1 cellular context compared by ENCODE assay signal in genomic region chr17:50272711-50273653, GRCh38.
TF ChIP-seq lines count a peak whose summit lies in the region.

No MANE protein-coding gene starts in this region.

TF ChIP-seq in GM12878, 131 proteins besides CTCF, POLR2A, EP300 and RAD21 (continued from another document):
- peak; percentile 86 for TF ChIP-seq ZNF592 (IDR thresholded peaks at IDR 0.05)
- TF ChIP-seq TCF3 (IDR thresholded peaks at IDR 0.05; ENCODE audit: borderline replicate concordance, insufficient read depth, low read depth, low read length), result no peak
- TF ChIP-seq BCLAF1 (IDR thresholded peaks at IDR 0.05), result no peak
- TF ChIP-seq RB1 (IDR thresholded peaks at IDR 0.05; ENCODE audit: borderline replicate concordance), result peak; percentile 63; the same call in 1 of the 2 replicates
- TF ChIP-seq NR2C2 (IDR thresholded peaks at IDR 0.05; ENCODE audit: borderline replicate concordance, control insufficient read depth, insufficient read length, low read depth), result no peak
- no peak for TF ChIP-seq ZNF207 (IDR thresholded peaks at IDR 0.05; ENCODE audit: borderline replicate concordance)
- peak; percentile 69 for TF ChIP-seq SMARCA5 (IDR thresholded peaks at IDR 0.05)
- peak; percentile 63; the same call in 1 of the 2 replicates for TF ChIP-seq ZNF217 (IDR thresholded peaks at IDR 0.05)
- no peak for TF ChIP-seq IRF4 (IDR thresholded peaks at IDR 0.05; ENCODE audit: low read depth, low read length)
- TF ChIP-seq CBX3 (IDR thresholded peaks at IDR 0.05; ENCODE audit: borderline replicate concordance, low read depth), result no peak
- no peak for TF ChIP-seq JUND (IDR thresholded peaks at IDR 0.05; ENCODE audit: low read depth, low read length)
- TF ChIP-seq IKZF1 (conservative IDR thresholded peaks at IDR 0.05), result 0 out of 2 replicates have a peak, but pooled peaks have one; percentile 65
- TF ChIP-seq GATAD2B (conservative IDR thresholded peaks at IDR 0.05; ENCODE audit: low read depth), result peak; percentile 66; the same call in 1 of the 2 replicates
- TF ChIP-seq LARP7 (IDR thresholded peaks at IDR 0.05), result no peak; the same call in none of the 2 replicates
- peak; percentile 32; the same call in 1 of the 2 replicates for TF ChIP-seq SMC3 (IDR thresholded peaks at IDR 0.05; ENCODE audit: borderline replicate concordance, low read length)
- TF ChIP-seq NBN (IDR thresholded peaks at IDR 0.05), result peak; percentile 72; the same call in 1 of the 2 replicates
- peak; percentile 24; the same call in 1 of the 2 replicates for TF ChIP-seq SPI1 (IDR thresholded peaks at IDR 0.05; ENCODE audit: borderline replicate concordance, insufficient read depth, low read depth, low read length)
- no peak for TF ChIP-seq E2F8 (IDR thresholded peaks at IDR 0.05; ENCODE audit: low read depth, partially characterized antibody)
- TF ChIP-seq ZNF384 (IDR thresholded peaks at IDR 0.05; ENCODE audit: borderline replicate concordance, low read depth, low read length), result no peak
- TF ChIP-seq ZNF687 (IDR thresholded peaks at IDR 0.05), result peak; percentile 38; the same call in 1 of the 2 replicates
